33 cellular contexts compared by ENCODE assay signal in the genomic region with DNA sequence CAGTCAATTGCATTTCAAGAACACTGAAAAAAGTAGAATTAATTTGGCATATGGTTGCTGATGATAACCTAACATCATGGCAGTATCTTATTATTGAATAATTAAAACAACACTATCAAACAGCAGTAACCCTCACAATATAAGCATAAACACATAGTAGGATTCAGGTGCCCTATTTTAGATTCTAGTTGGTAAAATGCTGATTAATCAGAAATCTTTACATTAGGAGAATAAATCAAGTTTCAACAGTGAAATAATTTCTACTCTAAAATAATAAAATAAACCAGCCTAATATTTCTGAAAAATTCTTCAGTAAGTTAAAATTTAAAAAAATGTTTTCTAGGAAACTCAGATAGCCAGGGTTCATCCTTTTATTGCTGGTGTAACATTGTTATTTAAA.
"Had no signal": no experiment of that assay in that cellular context is flagged by ENCODE, and none has a peak within 500 bp of the region (broad histone marks: within the 10 kb centered on the region; RNA-seq: fewer than 3 reads in every experiment).

No MANE protein-coding gene starts in this region.

- H3K4me3 ChIP-seq: adrenal gland, body of pancreas, breast epithelium had no signal

- H3K9me3 ChIP-seq: body of pancreas, breast epithelium had no signal

- H3K27ac ChIP-seq: adrenal gland, body of pancreas, brain microvascular endothelial cell, breast epithelium, VCaP had no signal

- H3K27me3 ChIP-seq: adrenal gland, body of pancreas, brain microvascular endothelial cell, breast epithelium had no signal

- FAIRE-seq: astrocyte, TTC549 had no signal

- ATAC-seq: activated CD8-positive, alpha-beta T cell treated with anti-CD3 and anti-CD28 coated beads for 36 hours; activated naive CD4-positive, alpha-beta T cell treated with anti-CD3 and anti-CD28 coated beads, Interleukin-2, amount 50 U/mL, for 72 hours; activated T-cell treated with anti-CD3 and anti-CD28 coated beads, Interleukin-2, amount 50 U/mL, for 4 hours; activated T-cell treated with anti-CD3 and anti-CD28 coated beads, Interleukin-2, amount 50 U/mL, for 72 hours; activated T-helper 17 cell treated with anti-CD3 and anti-CD28 coated beads, Interleukin-2, amount 50 U/mL, for 72 hours; body of pancreas had no signal

- H3K36me3 ChIP-seq: adrenal gland, brain microvascular endothelial cell, breast epithelium had no signal

- DNase-seq: activated B cell treated with CpG ODN at 0.5 μM for 24 hours; activated CD4-positive, alpha-beta memory T cell treated with anti-CD3 and anti-CD28 coated beads for 36 hours; activated CD4-positive, alpha-beta T cell treated with anti-CD3 and anti-CD28 coated beads for 4 hours; activated CD4-positive, alpha-beta T cell treated with anti-CD3 and anti-CD28 coated beads, Interleukin-2, amount 10 ng/mL, durations not matched to agents 24 days and 14 days; activated CD4-positive, alpha-beta T cell treated with anti-CD3 and anti-CD28 coated beads, Interleukin-2, amount 50 U/mL, for 1 hour; activated CD4-positive, alpha-beta T cell treated with anti-CD3 and anti-CD28 coated beads, Interleukin-2, amount 50 U/mL, for 4 hours; activated CD4-positive, CD25-positive, alpha-beta regulatory T cell treated with anti-CD3 and anti-CD28 coated beads, Interleukin-2, amount 50 U/mL, for 72 hours; activated CD8-positive, alpha-beta memory T cell treated with anti-CD3 and anti-CD28 coated beads, Interleukin-2, amount 50 U/mL, for 4 hours; activated CD8-positive, alpha-beta T cell treated with anti-CD3 and anti-CD28 coated beads for 36 hours; activated effector memory CD4-positive, alpha-beta T cell treated with anti-CD3 and anti-CD28 coated beads, Interleukin-2, amount 50 U/mL, for 16 hours; activated gamma-delta T cell treated with Interleukin-2 at 50 U/mL for 16 hours; activated naive CD4-positive, alpha-beta T cell; activated naive CD4-positive, alpha-beta T cell treated with anti-CD3 and anti-CD28 coated beads for 36 hours; activated naive CD4-positive, alpha-beta T cell treated with anti-CD3 and anti-CD28 coated beads, Interleukin-2, amount 50 U/mL, for 16 hours; activated naive CD8-positive, alpha-beta T cell treated with anti-CD3 and anti-CD28 coated beads for 36 hours; activated T-cell treated with anti-CD3 and anti-CD28 coated beads for 4 hours; activated T-cell treated with anti-CD3 and anti-CD28 coated beads, Interleukin-2, amount 50 U/mL, for 1 hour; activated T-cell treated with anti-CD3 and anti-CD28 coated beads, Interleukin-2, amount 50 U/mL, for 4 hours; activated T-cell treated with anti-CD3 and anti-CD28 coated beads, Interleukin-2, amount 50 U/mL, for 72 hours; adrenal gland; amniotic stem cell; aorta; body of pancreas; brain microvascular endothelial cell; central memory CD4-positive, alpha-beta T cell; T-helper 2 cell; T-helper 9 cell had no signal

- H3K4me1 ChIP-seq: adrenal gland, body of pancreas, breast epithelium had no signal
